38 cellular contexts compared by ENCODE assay signal in genomic region chr10:70285432-70285831, GRCh38. TPM values are rescaled to one million over a fixed set of nuclear protein-coding genes. Genes with fewer than 3 reads are reported as not detected.
"Had no signal": no experiment of that assay in that cellular context is flagged by ENCODE, and none has a peak within 500 bp of the region (broad histone marks: within the 10 kb centered on the region; RNA-seq: fewer than 3 reads in every experiment).

No MANE protein-coding gene starts in this region.

- H3K4me3 ChIP-seq: MG63 had no signal

- H3K27ac ChIP-seq: KMS-11 had no signal

- DNase-seq: Karpas-422, Kasumi-1, MG63, MM.1S, MV-4-11, NCI-H1048, NCI-H1092, NCI-H1092 treated with DMSO at 0.1 percent for 48 hours, NCI-H1105, NCI-H1105 treated with DMSO at 0.1 percent for 48 hours, NCI-H1417, NCI-H1417 treated with DMSO at 0.1 percent for 48 hours, NCI-H1436, NCI-H1436 treated with DMSO at 0.1 percent for 48 hours, NCI-H146, NCI-H1694, NCI-H1694 treated with DMSO at 0.1 percent for 48 hours, NCI-H187, NCI-H187 treated with DMSO at 0.1 percent for 48 hours, NCI-H1930, NCI-H2029, NCI-H2029 treated with DMSO at 0.1 percent for 48 hours, NCI-H2081, NCI-H2081 treated with DMSO at 0.1 percent for 48 hours, NCI-H2107, NCI-H2171, NCI-H2171 treated with DMSO at 0.1 percent for 48 hours, NCI-H2227 treated with DMSO at 0.1 percent for 48 hours, NCI-H226, NCI-H345, NCI-H446, NCI-H446 treated with DMSO at 0.1 percent for 48 hours, NCI-H510A had no signal

- H3K36me3 ChIP-seq: MG63 had no signal

- H3K4me2 ChIP-seq: KMS-11 had no signal

- H3K9ac ChIP-seq: KMS-11 had no signal

RNA-seq across cellular contexts. Expression of gene NPFFR1, which starts 1.6 kb away (rescaled TPM):
- total RNA-seq: LHCN-M2, M059J, MCF 10A, NCI-H460 had no signal
